Comparison of ENCODE assay signal across 1 cellular context in genomic region chr5:112694853-112695709, GRCh38.
A peak's percentile ranks its signal among the peaks of the same experiment; 100 is the strongest.
TF ChIP-seq lines count a peak whose summit lies in the region.

No MANE protein-coding gene starts in this region.

TF ChIP-seq in SK-N-SH, 30 proteins besides CTCF, POLR2A, EP300 and RAD21 (continued from another document):
- TF ChIP-seq PBX3 (IDR thresholded peaks at IDR 0.05): peak; percentile 47
